8 cellular contexts compared by ENCODE assay signal in genomic region chr18:713135-713490, GRCh38. TPM values are rescaled to one million over a fixed set of nuclear protein-coding genes. Genes with fewer than 3 reads are reported as not detected.
A peak's percentile ranks its signal among the peaks of the same experiment; 100 is the strongest.
DNase-seq lines count a peak whose midpoint lies in the region; ATAC-seq and TF ChIP-seq lines count a peak whose summit lies in the region.

No MANE protein-coding gene starts in this region.

- no peak for TF ChIP-seq CTCF in CD4-positive, alpha-beta T cell (IDR thresholded peaks at IDR 0.05)
- TF ChIP-seq CTCF in osteocyte (IDR thresholded peaks at IDR 0.05) = no peak
- no peak for TF ChIP-seq CTCF in WERI-Rb-1 (IDR thresholded peaks at IDR 0.05; ENCODE audit: low read depth, low read length)

- H3K36me3 ChIP-seq in SJSA1 = peaks cover 3% of the 10 kb centered on the region
- peaks cover 8% of the 10 kb centered on the region for H3K36me3 ChIP-seq in WERI-Rb-1

- intact Hi-C loops in CD4-positive, alpha-beta T cell (cut with DNase I, micrococcal nuclease) = loop anchor here (5.0 to 10.0 kb wide), 3 partner anchors 91 to 122 kb away; partner anchors contain the start of gene YES1 (in 1 of the 2)

- H3K4me1 ChIP-seq in SJSA1 (replicated peaks) = peaks cover 6% of the 10 kb centered on the region; the same call in 1 of the 2 replicates

- H3K36me3 Mint-ChIP-seq in CD4-positive, alpha-beta T cell (ENCODE audit: low read depth) = peaks cover 20% of the 10 kb centered on the region
- no peaks in the 10 kb centered on the region for H3K36me3 Mint-ChIP-seq in osteocyte (ENCODE audit: unreplicated experiment)

- no peaks in the 10 kb centered on the region for H3K27me3 Mint-ChIP-seq in CD4-positive, alpha-beta T cell
- H3K27me3 Mint-ChIP-seq in osteocyte (ENCODE audit: unreplicated experiment) = no peaks in the 10 kb centered on the region

- H3K4me3 ChIP-seq in SJSA1 (peak overlapping the region; percentile 47), WERI-Rb-1 (ENCODE audit: low read depth, low read length) (no peak overlapping the region)

- no peak overlapping the region for H3K27ac ChIP-seq in CD4-positive, alpha-beta T cell (ENCODE audit: low read depth, low read length)
- H3K27ac ChIP-seq in SJSA1 (no peak overlapping the region), epithelial cell of prostate (peak overlapping the region; percentile 75), WERI-Rb-1 (no peak overlapping the region)

- H3K27ac Mint-ChIP-seq in CD4-positive, alpha-beta T cell = peak overlapping the region; percentile 39
- H3K27ac Mint-ChIP-seq in osteocyte (ENCODE audit: unreplicated experiment) = no peak overlapping the region

- ATAC-seq in CD4-positive, alpha-beta T cell (ENCODE audit: poor library complexity) = no peak

- POLR2A ChIA-PET in CD4-positive, alpha-beta T cell (lab: Charles Lee) = interaction anchor here (0.6 to 1.7 kb wide), 8 partner anchors 8 to 126 kb away, joined by 3 to 11 read pairs (median 4); no protein-coding TSS in a partner anchor

- no peaks in the 10 kb centered on the region for H3K9me3 ChIP-seq in CD4-positive, alpha-beta T cell (ENCODE audit: control insufficient read depth, low read length)
- H3K9me3 ChIP-seq in SJSA1 (replicated peaks) (0 out of 2 replicates have a peak, but pooled peaks cover 3% of the 10 kb centered on the region), WERI-Rb-1 (ENCODE audit: severe bottlenecking) (peaks cover 5% of the 10 kb centered on the region)

- CTCF ChIA-PET in CD4-positive, alpha-beta T cell (lab: Charles Lee) = interaction anchor here (1.2 to 1.9 kb wide), 5 partner anchors 22 to 126 kb away, joined by 3 to 11 read pairs (median 5); no protein-coding TSS in a partner anchor

- H3K27me3 ChIP-seq in CD4-positive, alpha-beta T cell (ENCODE audit: control insufficient read depth, insufficient read depth, low read length) = no peaks in the 10 kb centered on the region
- H3K27me3 ChIP-seq in SJSA1 (replicated peaks) (no peaks in the 10 kb centered on the region), WERI-Rb-1 (ENCODE audit: insufficient read depth, low read depth, severe bottlenecking) (no peaks in the 10 kb centered on the region)

- H3K9me3 Mint-ChIP-seq in CD4-positive, alpha-beta T cell = peaks cover 5% of the 10 kb centered on the region
- H3K9me3 Mint-ChIP-seq in osteocyte (ENCODE audit: unreplicated experiment) = peaks cover 7% of the 10 kb centered on the region

- H3K4me3 Mint-ChIP-seq in CD4-positive, alpha-beta T cell = peak overlapping the region; percentile 65
- H3K4me3 Mint-ChIP-seq in osteocyte (ENCODE audit: unreplicated experiment) = peak overlapping the region; percentile 57

- peaks cover 36% of the 10 kb centered on the region for H3K4me1 Mint-ChIP-seq in CD4-positive, alpha-beta T cell (ENCODE audit: low read depth)
- H3K4me1 Mint-ChIP-seq in osteocyte (ENCODE audit: unreplicated experiment) = peaks cover 23% of the 10 kb centered on the region

- peak in 1 of 10 experiments; percentile 19 for DNase-seq in CD4-positive, alpha-beta T cell
- DNase-seq in SJSA1 (ENCODE audit: low read depth in 1 of 2, low spot score in 2 of 2) = no peak
- no peak for DNase-seq in epithelial cell of prostate (ENCODE audit: low read depth, low spot score)
- no peak for DNase-seq in osteocyte (ENCODE audit: extremely low spot score, unreplicated experiment)
- DNase-seq in WERI-Rb-1 = no peak
- DNase-seq in NCI-H748 treated with DMSO at 0.1 percent for 48 hours (lab: John Stamatoyannopoulos, UW) = no peak
- DNase-seq in GM19238 (ENCODE audit: insufficient read length, low spot score) = no peak
- no peak for DNase-seq in NCI-H2171 treated with DMSO at 0.1 percent for 48 hours (lab: John Stamatoyannopoulos, UW)

RNA-seq across cellular contexts. Expression of gene ENOSF1, which starts 0.7 kb away (rescaled TPM):
- 10 to 100 TPM; 37.8 to 40.1 TPM for total RNA-seq in CD4-positive, alpha-beta T cell
- total RNA-seq in SJSA1 (2014; rRNA removed; shearing (Covaris generic)) = 29.8 and 54.1 TPM in 2 replicates
- total RNA-seq in osteocyte = 22.3 and 25.0 TPM in 2 replicates

RNA-seq across cellular contexts. Expression of gene TYMS, which starts 55.7 kb away (rescaled TPM):
- total RNA-seq in CD4-positive, alpha-beta T cell = 1 to 10 TPM; 1.1 to 1.5 TPM
- total RNA-seq in SJSA1 (2014; rRNA removed; shearing (Covaris generic)) = 113 and 123 TPM in 2 replicates
- total RNA-seq in osteocyte = 31.0 and 35.7 TPM in 2 replicates

Comparison
In these comparisons a context has a peak if more than half of its experiments do, and no peak if none do; other contexts are left out.
1. RNA of gene TYMS, which starts 55.7 kb away (total RNA-seq): 113 to 123 TPM in SJSA1 and 31.0 to 35.7 TPM in osteocyte; 1.1 to 1.5 TPM in CD4-positive, alpha-beta T cell; every median in the first group is over 10 times any median in the second.